ENCODE assay signal across 8 cellular contexts in genomic region chr3:49869525-49870126, GRCh38. TPM values are rescaled to one million over a fixed set of nuclear protein-coding genes. Genes with fewer than 3 reads are reported as not detected.
DNase-seq lines count a peak whose midpoint lies in the region; ATAC-seq and TF ChIP-seq lines count a peak whose summit lies in the region.

CAMKV (minus strand) TSS chr3:49869906; CDS start chr3:49862388, 7,518 bp downstream.

- H3K27me3 ChIP-seq in DND-41 (ENCODE audit: insufficient read depth, low read length, poor library complexity), result peaks cover 26% of the 10 kb centered on the region

- H3K9me3 Mint-ChIP-seq in activated T-helper 17 cell treated with anti-CD3 and anti-CD28 coated beads, Interleukin-2, amount 50 U/mL, for 72 hours, result no peaks in the 10 kb centered on the region
- no peaks in the 10 kb centered on the region for H3K9me3 Mint-ChIP-seq in stimulated activated naive B cell treated with anti-CD40 and anti-IgM and Interleukin-4, amounts not matched to agents 10 μg/mL and 1 μg/mL and 100 μg/mL, for 72 hours

- H3K4me3 Mint-ChIP-seq in activated T-helper 17 cell treated with anti-CD3 and anti-CD28 coated beads, Interleukin-2, amount 50 U/mL, for 72 hours, result peak within 1 kb of the TSS; percentile 35
- peak within 1 kb of the TSS; percentile 41 to 44 for H3K4me3 Mint-ChIP-seq in stimulated activated naive B cell treated with anti-CD40 and anti-IgM and Interleukin-4, amounts not matched to agents 10 μg/mL and 1 μg/mL and 100 μg/mL, for 72 hours

- no peak within 1 kb of the TSS for H2AFZ ChIP-seq in DND-41 (ENCODE audit: low read depth, low read length)

- no peaks in the 10 kb centered on the region for H3K79me2 ChIP-seq in DND-41 (ENCODE audit: insufficient read depth, low read length)

- ATAC-seq in DND-41 (ENCODE audit: insufficient read depth, low read depth), result peak; percentile 65
- peak; percentile 49 for ATAC-seq in activated T-helper 17 cell treated with anti-CD3 and anti-CD28 coated beads, Interleukin-2, amount 50 U/mL, for 72 hours (replicated peaks)
- peak; percentile 57 to 63 for ATAC-seq in stimulated activated naive B cell treated with anti-CD40 and anti-IgM and Interleukin-4, amounts not matched to agents 10 μg/mL and 1 μg/mL and 100 μg/mL, for 72 hours (replicated peaks)
- no peak for ATAC-seq in GM18519 (IDR thresholded peaks at IDR 0.05; ENCODE audit: low FRiP score, unreplicated experiment)

- no peaks in the 10 kb centered on the region for H3K36me3 Mint-ChIP-seq in activated T-helper 17 cell treated with anti-CD3 and anti-CD28 coated beads, Interleukin-2, amount 50 U/mL, for 72 hours (ENCODE audit: low read depth)
- H3K36me3 Mint-ChIP-seq in stimulated activated naive B cell treated with anti-CD40 and anti-IgM and Interleukin-4, amounts not matched to agents 10 μg/mL and 1 μg/mL and 100 μg/mL, for 72 hours, result no peaks in the 10 kb centered on the region

- no peak within 1 kb of the TSS for H3K27ac ChIP-seq in DND-41 (ENCODE audit: low read length)

- TF ChIP-seq CTCF in DND-41 (IDR thresholded peaks at IDR 0.05; ENCODE audit: borderline replicate concordance, extremely low read depth, low read length, poor library complexity, severe bottlenecking), result no peak

- no peak within 1 kb of the TSS for H3K27ac Mint-ChIP-seq in activated T-helper 17 cell treated with anti-CD3 and anti-CD28 coated beads, Interleukin-2, amount 50 U/mL, for 72 hours
- H3K27ac Mint-ChIP-seq in stimulated activated naive B cell treated with anti-CD40 and anti-IgM and Interleukin-4, amounts not matched to agents 10 μg/mL and 1 μg/mL and 100 μg/mL, for 72 hours, result no peak within 1 kb of the TSS

- no peaks in the 10 kb centered on the region for H3K4me1 Mint-ChIP-seq in activated T-helper 17 cell treated with anti-CD3 and anti-CD28 coated beads, Interleukin-2, amount 50 U/mL, for 72 hours
- peaks cover 2 to 7% of the 10 kb centered on the region in 2 donors for H3K4me1 Mint-ChIP-seq in stimulated activated naive B cell treated with anti-CD40 and anti-IgM and Interleukin-4, amounts not matched to agents 10 μg/mL and 1 μg/mL and 100 μg/mL, for 72 hours

- no peak within 1 kb of the TSS for H3K4me3 ChIP-seq in DND-41 (ENCODE audit: low read depth in 1 of 2, low read length in 2 of 2)

- H4K20me1 ChIP-seq in DND-41 (ENCODE audit: insufficient read depth, low read length), result peaks cover 10% of the 10 kb centered on the region

- H3K4me2 ChIP-seq in DND-41 (ENCODE audit: insufficient read depth, low read length), result peak within 1 kb of the TSS; percentile 39

- H3K36me3 ChIP-seq in DND-41 (ENCODE audit: insufficient read depth, low read length), result no peaks in the 10 kb centered on the region

- in situ Hi-C loops in KBM-7 (cut with MboI; ENCODE audit: low pct_unique_long_range_greater_than_20kb, low sequenced_read_pairs), result no loop called here

- H3K9me3 ChIP-seq in DND-41 (ENCODE audit: insufficient read depth, low read length, severe bottlenecking), result no peaks in the 10 kb centered on the region

- H3K4me1 ChIP-seq in DND-41 (ENCODE audit: insufficient read depth, low read length), result peaks cover 7% of the 10 kb centered on the region; the same call in 1 of the 2 replicates

- no peak within 1 kb of the TSS for H3K9ac ChIP-seq in DND-41 (ENCODE audit: low read depth, low read length)

- peak; percentile 50 for DNase-seq in DND-41
- peak; percentile 58 for DNase-seq in KBM-7
- DNase-seq in iPS-NIHi7 (ENCODE audit: extremely low spot score), result peak; percentile 85
- DNase-seq in stimulated activated naive B cell treated with anti-CD40 and anti-IgM and Interleukin-4, amounts not matched to agents 10 μg/mL and 1 μg/mL and 100 μg/mL, for 72 hours, result no peak
- DNase-seq in central memory CD4-positive, alpha-beta T cell, result no peak
- DNase-seq in HUDEP-2 (lab: John Stamatoyannopoulos, UW; ENCODE audit: unreplicated experiment in 76 of 76), result no peak

- peaks cover 13% of the 10 kb centered on the region for H3K27me3 Mint-ChIP-seq in activated T-helper 17 cell treated with anti-CD3 and anti-CD28 coated beads, Interleukin-2, amount 50 U/mL, for 72 hours
- peaks cover 61 to 62% of the 10 kb centered on the region in 2 donors for H3K27me3 Mint-ChIP-seq in stimulated activated naive B cell treated with anti-CD40 and anti-IgM and Interleukin-4, amounts not matched to agents 10 μg/mL and 1 μg/mL and 100 μg/mL, for 72 hours

RNA-seq across cellular contexts. Expression of gene CAMKV, which starts in this region (rescaled TPM):
- under 1 TPM; 0.15 to 0.34 TPM for total RNA-seq in activated T-helper 17 cell treated with anti-CD3 and anti-CD28 coated beads, Interleukin-2, amount 50 U/mL, for 72 hours

Comparison
In these comparisons a context has a peak if more than half of its experiments do, and no peak if none do; other contexts are left out.
1. Peak in ATAC-seq in activated T-helper 17 cell treated with anti-CD3 and anti-CD28 coated beads, Interleukin-2, amount 50 U/mL, for 72 hours; RNA of the gene not detected or under 1 TPM.
2. DNase-seq: peak in DND-41 (single experiment), KBM-7 (single experiment) and iPS-NIHi7 (single experiment); none in stimulated activated naive B cell treated with anti-CD40 and anti-IgM and Interleukin-4, amounts not matched to agents 10 μg/mL and 1 μg/mL and 100 μg/mL, for 72 hours (single experiment), central memory CD4-positive, alpha-beta T cell (single experiment) and HUDEP-2 (0 of 76).